ENCODE assay signal across 8 cellular contexts in genomic region chr3:102229062-102229655, GRCh38.
DNase-seq lines count a peak whose midpoint lies in the region; ATAC-seq, FAIRE-seq and TF ChIP-seq lines count a peak whose summit lies in the region.

No MANE protein-coding gene starts in this region.

- H3K4me2 ChIP-seq in mammary epithelial cell (ENCODE audit: insufficient read depth, low read depth, low read length), result no peak overlapping the region

- CTCF ChIA-PET in mammary epithelial cell (lab: Charles Lee; ENCODE audit: low non-redundant PET), result interaction anchor here (0.6 to 1.3 kb wide), 10 partner anchors 9 to 368 kb away, joined by 3 to 38 read pairs (median 4); no protein-coding TSS in a partner anchor

- no peak for FAIRE-seq in kidney (lab: Jason Lieb, UNC)

- 32% methylated on average over 6 of the region's 7 CpGs for WGBS in mammary epithelial cell (ENCODE audit: low coverage, missing lambda C conversion rate)

- H2AFZ ChIP-seq in mammary epithelial cell (ENCODE audit: low read depth, low read length), result no peak overlapping the region

- H3K9me3 ChIP-seq in WERI-Rb-1 (ENCODE audit: severe bottlenecking) (no peaks in the 10 kb centered on the region), mammary epithelial cell (replicated peaks; ENCODE audit: insufficient read depth, low read length) (no peaks in the 10 kb centered on the region), kidney (ENCODE audit: control insufficient read depth in 1 of 2, low read length in 2 of 2) (no peaks in the 10 kb centered on the region)

- peak; percentile 90 for TF ChIP-seq CTCF in 22Rv1 (IDR thresholded peaks at IDR 0.05)
- peak; percentile 83 for TF ChIP-seq CTCF in WERI-Rb-1 (IDR thresholded peaks at IDR 0.05; ENCODE audit: low read depth, low read length)
- peak; percentile 92 to 97 for TF ChIP-seq CTCF in mammary epithelial cell (conservative IDR thresholded peaks at IDR 0.05 in 1 of 2, IDR thresholded peaks at IDR 0.05 in 1 of 2; ENCODE audit: extremely low read depth in 1 of 2, insufficient read depth in 1 of 2, low read depth in 1 of 2, low read length in 2 of 2)
- TF ChIP-seq CTCF in kidney (IDR thresholded peaks at IDR 0.05; ENCODE audit: borderline replicate concordance, extremely low read depth, insufficient read depth), result peak; percentile 98

- in situ Hi-C loops in mammary epithelial cell (cut with MboI; ENCODE audit: low sequenced_read_pairs in 2 of 2), result loop anchor here (5.0 to 10.0 kb wide), 3 partner anchors 234 to 417 kb away; no protein-coding TSS in a partner anchor

- H3K4me3 ChIP-seq in WERI-Rb-1 (ENCODE audit: low read depth, low read length) (no peak overlapping the region), mammary epithelial cell (replicated peaks in 1 of 3; ENCODE audit: insufficient read depth in 1 of 3, low read depth in 2 of 3, low read length in 3 of 3) (no peak overlapping the region), kidney (ENCODE audit: low read length in 2 of 2) (no peak overlapping the region)

- intact Hi-C loops in mammary epithelial cell (cut with micrococcal nuclease), result loop anchor here (1.0 to 10.0 kb wide), 6 partner anchors 174 to 512 kb away; no protein-coding TSS in a partner anchor
- intact Hi-C loops in kidney (cut with DNase I), result no loop called here

- dilution Hi-C loops in mammary epithelial cell (cut with HindIII; ENCODE audit: low sequenced_read_pairs), result loop anchor here (5.0 kb wide), 1 partner anchor 417 kb away; no protein-coding TSS in a partner anchor

- no peaks in the 10 kb centered on the region for H3K79me2 ChIP-seq in mammary epithelial cell (ENCODE audit: insufficient read depth, low read length)

- H3K36me3 ChIP-seq in WERI-Rb-1 (no peaks in the 10 kb centered on the region), mammary epithelial cell (ENCODE audit: insufficient read depth, low read length) (no peaks in the 10 kb centered on the region), kidney (ENCODE audit: control insufficient read depth in 1 of 2, insufficient read depth in 2 of 2, low read length in 2 of 2) (no peaks in the 10 kb centered on the region)

- BruUV-seq in mammary epithelial cell (replicated peaks; lab: Mats Ljungman, UMichigan), result no TSS peak

- H3K9ac ChIP-seq in mammary epithelial cell (ENCODE audit: insufficient read depth, low read length), result no peak overlapping the region
- no peak overlapping the region for H3K9ac ChIP-seq in kidney (ENCODE audit: low read length in 2 of 2)

- H3K27ac ChIP-seq in 22Rv1 (peak overlapping the region; percentile 5; the same call in 1 of the 2 replicates), WERI-Rb-1 (no peak overlapping the region; the same call in 1 of the 2 replicates), mammary epithelial cell (ENCODE audit: insufficient read depth, low read depth, low read length) (no peak overlapping the region), kidney (ENCODE audit: low read depth in 2 of 2, low read length in 2 of 2) (no peak overlapping the region)

- peak; percentile 84 for DNase-seq in NCI-H2196 (lab: John Stamatoyannopoulos, UW; ENCODE audit: unreplicated experiment)
- DNase-seq in WERI-Rb-1, result peak; percentile 70
- peak; percentile 71 for DNase-seq in mammary epithelial cell
- peak; percentile 39 for DNase-seq in kidney
- peak; percentile 78 to 80 for DNase-seq in stimulated activated CD4-positive, alpha-beta T cell treated with anti-CD3 and anti-CD28 coated beads, Interleukin-2, amount 100 ng/mL, for 24 hours

- no peaks in the 10 kb centered on the region for H3K27me3 ChIP-seq in WERI-Rb-1 (ENCODE audit: insufficient read depth, low read depth, severe bottlenecking)
- H3K27me3 ChIP-seq in mammary epithelial cell (ENCODE audit: insufficient read depth, low read length), result no peaks in the 10 kb centered on the region

- H4K20me1 ChIP-seq in mammary epithelial cell (ENCODE audit: insufficient read depth, low read length), result no peaks in the 10 kb centered on the region

- peaks cover 2% of the 10 kb centered on the region for H3K4me1 ChIP-seq in mammary epithelial cell (ENCODE audit: insufficient read depth, low read length)
- H3K4me1 ChIP-seq in kidney (ENCODE audit: control insufficient read depth in 1 of 2, insufficient read depth in 1 of 2, low read depth in 1 of 2, low read length in 2 of 2), result no peaks in the 10 kb centered on the region

- ATAC-seq in GM18499 (IDR thresholded peaks at IDR 0.05; ENCODE audit: insufficient read depth, unreplicated experiment) (peak; percentile 32), HG03045 (IDR thresholded peaks at IDR 0.05; ENCODE audit: unreplicated experiment) (peak; percentile 62)
